1 cellular context compared by ENCODE assay signal in genomic region chr12:121184984-121185894, GRCh38.
TF ChIP-seq lines count a peak whose summit lies in the region.

No MANE protein-coding gene starts in this region.

TF ChIP-seq in K562, 482 proteins besides CTCF, POLR2A, EP300 and RAD21 (continued from another document):
- TF ChIP-seq CBX1 (IDR thresholded peaks at IDR 0.05; ENCODE audit: low read depth) (no peak), MEIS2 (IDR thresholded peaks at IDR 0.05; ENCODE audit: partially characterized antibody) (peak; percentile 51), NCOA2 (IDR thresholded peaks at IDR 0.05; ENCODE audit: partially characterized antibody in 2 of 2) (no peak), U2AF2 (optimal IDR thresholded peaks at IDR 0.05; ENCODE audit: low read depth, low read length) (no peak), VEZF1 (CRISPR knock-in tag; IDR thresholded peaks at IDR 0.05) (no peak), SIN3A (IDR thresholded peaks at IDR 0.05; ENCODE audit: borderline replicate concordance in 2 of 2, control insufficient read depth in 1 of 2, low read depth in 2 of 2, low read length in 2 of 2) (no peak), ZC3H11A (IDR thresholded peaks at IDR 0.05; ENCODE audit: low read depth, low read length) (no peak), NELFE (IDR thresholded peaks at IDR 0.05; ENCODE audit: insufficient read depth, insufficient read length) (no peak), BRD9 (IDR thresholded peaks at IDR 0.05; ENCODE audit: low read depth, partially characterized antibody) (no peak), PHF21A (IDR thresholded peaks at IDR 0.05; ENCODE audit: borderline replicate concordance, low read depth) (no peak), RBM39 (optimal IDR thresholded peaks at IDR 0.05; ENCODE audit: low read depth, low read length) (no peak), ZNF592 (IDR thresholded peaks at IDR 0.05) (no peak), MCM3 (IDR thresholded peaks at IDR 0.05) (no peak), SMAD2 (IDR thresholded peaks at IDR 0.05; ENCODE audit: low read depth, low read length) (no peak), TBP (optimal IDR thresholded peaks at IDR 0.05; ENCODE audit: low read depth, low read length) (no peak), ARID1B (IDR thresholded peaks at IDR 0.05) (peak; percentile 60), CAMTA2 (CRISPR knock-in tag; conservative IDR thresholded peaks at IDR 0.05) (no peak), NFXL1 (CRISPR knock-in tag; IDR thresholded peaks at IDR 0.05) (no peak), U2AF1 (optimal IDR thresholded peaks at IDR 0.05; ENCODE audit: low read depth, low read length) (no peak), TCF3 (CRISPR knock-in tag; IDR thresholded peaks at IDR 0.05) (peak; percentile 16; the same call in 1 of the 2 replicates), EZH2 (IDR thresholded peaks at IDR 0.05; ENCODE audit: borderline replicate concordance, low read depth, low read length) (no peak), ZC3H8 (IDR thresholded peaks at IDR 0.05) (no peak), ZNF324 (CRISPR knock-in tag; IDR thresholded peaks at IDR 0.05) (no peak), FOS (IDR thresholded peaks at IDR 0.05; ENCODE audit: extremely low read depth, insufficient read length) (no peak), MTA3 (IDR thresholded peaks at IDR 0.05; ENCODE audit: borderline replicate concordance) (no peak), DACH1 (IDR thresholded peaks at IDR 0.05; ENCODE audit: partially characterized antibody) (no peak), CBFA2T2 (conservative IDR thresholded peaks at IDR 0.05) (peak; percentile 62), TGIF2 (CRISPR knock-in tag; IDR thresholded peaks at IDR 0.05) (no peak)
- TF ChIP-seq, protein P1, sequence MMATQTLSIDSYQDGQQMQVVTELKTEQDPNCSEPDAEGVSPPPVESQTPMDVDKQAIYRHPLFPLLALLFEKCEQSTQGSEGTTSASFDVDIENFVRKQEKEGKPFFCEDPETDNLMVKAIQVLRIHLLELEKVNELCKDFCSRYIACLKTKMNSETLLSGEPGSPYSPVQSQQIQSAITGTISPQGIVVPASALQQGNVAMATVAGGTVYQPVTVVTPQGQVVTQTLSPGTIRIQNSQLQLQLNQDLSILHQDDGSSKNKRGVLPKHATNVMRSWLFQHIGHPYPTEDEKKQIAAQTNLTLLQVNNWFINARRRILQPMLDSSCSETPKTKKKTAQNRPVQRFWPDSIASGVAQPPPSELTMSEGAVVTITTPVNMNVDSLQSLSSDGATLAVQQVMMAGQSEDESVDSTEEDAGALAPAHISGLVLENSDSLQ (IDR thresholded peaks at IDR 0.05) = 0 out of 2 replicates have a peak, but pooled peaks have one; percentile 35
- TF ChIP-seq, protein P2, sequence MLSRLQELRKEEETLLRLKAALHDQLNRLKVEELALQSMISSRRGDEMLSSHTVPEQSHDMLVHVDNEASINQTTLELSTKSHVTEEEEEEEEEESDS (CRISPR knock-in tag; IDR thresholded peaks at IDR 0.05) = no peak
TF ChIP-seq in K562: peak in this region for 12.
